20 cellular contexts compared by ENCODE assay signal in genomic region chr16:70370924-70371323, GRCh38. TPM values are rescaled to one million over a fixed set of nuclear protein-coding genes. Genes with fewer than 3 reads are reported as not detected.
DNase-seq lines count a peak whose midpoint lies in the region; ATAC-seq and TF ChIP-seq lines count a peak whose summit lies in the region.
"Had no signal": no experiment of that assay in that cellular context is flagged by ENCODE, and none has a peak within 500 bp of the region (broad histone marks: within the 10 kb centered on the region; RNA-seq: fewer than 3 reads in every experiment).

No MANE protein-coding gene starts in this region.

- H3K4me1 Mint-ChIP-seq in activated CD8-positive, alpha-beta T cell treated with anti-CD3 and anti-CD28 coated beads, Interleukin-2, amount 10 ng/mL, durations not matched to agents 7 days and 5 days (ENCODE audit: low read depth): peaks cover 5% of the 10 kb centered on the region
- peaks cover 2% of the 10 kb centered on the region for H3K4me1 Mint-ChIP-seq in activated CD8-positive, alpha-beta T cell treated with anti-CD3 and anti-CD28 coated beads for 36 hours (ENCODE audit: low read depth)
- H3K4me1 Mint-ChIP-seq in T-cell (peaks cover 6 to 9% (median 7%) of the 10 kb centered on the region in 3 donors), endothelial cell (ENCODE audit: unreplicated experiment) (no peaks in the 10 kb centered on the region)
- H3K4me1 Mint-ChIP-seq in stimulated activated memory B cell treated with anti-CD40 and anti-IgM and Interleukin-4, amounts not matched to agents 10 μg/mL and 1 μg/mL and 100 μg/mL, for 72 hours: peaks cover 5% of the 10 kb centered on the region
- H3K4me1 Mint-ChIP-seq: B cell had no signal

- H3K36me3 Mint-ChIP-seq in activated CD8-positive, alpha-beta T cell treated with anti-CD3 and anti-CD28 coated beads, Interleukin-2, amount 10 ng/mL, durations not matched to agents 7 days and 5 days (ENCODE audit: low read depth): peaks cover 50% of the 10 kb centered on the region
- H3K36me3 Mint-ChIP-seq in activated CD8-positive, alpha-beta T cell treated with anti-CD3 and anti-CD28 coated beads for 36 hours (ENCODE audit: low read depth): peaks cover 50% of the 10 kb centered on the region
- H3K36me3 Mint-ChIP-seq in T-cell: peaks cover 36% of the 10 kb centered on the region
- H3K36me3 Mint-ChIP-seq in endothelial cell (ENCODE audit: low read depth, unreplicated experiment): peaks cover 35% of the 10 kb centered on the region
- H3K36me3 Mint-ChIP-seq in stimulated activated memory B cell treated with anti-CD40 and anti-IgM and Interleukin-4, amounts not matched to agents 10 μg/mL and 1 μg/mL and 100 μg/mL, for 72 hours: peaks cover 60% of the 10 kb centered on the region
- H3K36me3 Mint-ChIP-seq: IgD-negative memory B cell had no signal

- H3K4me3 Mint-ChIP-seq in activated CD8-positive, alpha-beta T cell treated with anti-CD3 and anti-CD28 coated beads, Interleukin-2, amount 10 ng/mL, durations not matched to agents 7 days and 5 days: no peak overlapping the region
- no peak overlapping the region for H3K4me3 Mint-ChIP-seq in activated CD8-positive, alpha-beta T cell treated with anti-CD3 and anti-CD28 coated beads for 36 hours
- no peak overlapping the region for H3K4me3 Mint-ChIP-seq in T-cell
- peak overlapping the region; percentile 57 for H3K4me3 Mint-ChIP-seq in endothelial cell (ENCODE audit: unreplicated experiment)
- no peak overlapping the region for H3K4me3 Mint-ChIP-seq in stimulated activated memory B cell treated with anti-CD40 and anti-IgM and Interleukin-4, amounts not matched to agents 10 μg/mL and 1 μg/mL and 100 μg/mL, for 72 hours
- H3K4me3 Mint-ChIP-seq: B cell had no signal

- CTCF ChIA-PET in activated CD8-positive, alpha-beta T cell treated with anti-CD3 and anti-CD28 coated beads, Interleukin-2, amount 10 ng/mL, durations not matched to agents 7 days and 5 days (lab: Charles Lee): interaction anchor here (3.3 kb wide), 1 partner anchor 283 kb away, joined by 26 read pairs; no protein-coding TSS in a partner anchor
- CTCF ChIA-PET in activated CD8-positive, alpha-beta T cell treated with anti-CD3 and anti-CD28 coated beads for 36 hours (lab: Charles Lee): no interaction called here
- CTCF ChIA-PET in T-cell (lab: Charles Lee): no interaction called here

- no peak for DNase-seq in activated CD8-positive, alpha-beta T cell treated with anti-CD3 and anti-CD28 coated beads, Interleukin-2, amount 10 ng/mL, durations not matched to agents 7 days and 5 days
- DNase-seq in activated CD8-positive, alpha-beta T cell treated with anti-CD3 and anti-CD28 coated beads for 36 hours: no peak
- DNase-seq in T-cell (no peak), endothelial cell (ENCODE audit: low spot score) (no peak), NCI-H82 (lab: John Stamatoyannopoulos, UW) (no peak)
- DNase-seq: CD8-positive, alpha-beta memory T cell; DMS 273 treated with DMSO at 0.1 percent for 48 hours; DMS79 treated with DMSO at 0.1 percent for 48 hours; GF-D8; NCI-H1048; NCI-H1694; NCI-H2029 treated with DMSO at 0.1 percent for 48 hours; NCI-H446 treated with DMSO at 0.1 percent for 48 hours; NCI-H526; RPMI8226; SHP77 had no signal

- H3K9me3 Mint-ChIP-seq in activated CD8-positive, alpha-beta T cell treated with anti-CD3 and anti-CD28 coated beads, Interleukin-2, amount 10 ng/mL, durations not matched to agents 7 days and 5 days (ENCODE audit: insufficient read depth): no peaks in the 10 kb centered on the region
- no peaks in the 10 kb centered on the region for H3K9me3 Mint-ChIP-seq in activated CD8-positive, alpha-beta T cell treated with anti-CD3 and anti-CD28 coated beads for 36 hours
- no peaks in the 10 kb centered on the region for H3K9me3 Mint-ChIP-seq in T-cell
- no peaks in the 10 kb centered on the region for H3K9me3 Mint-ChIP-seq in endothelial cell (ENCODE audit: unreplicated experiment)
- H3K9me3 Mint-ChIP-seq in stimulated activated memory B cell treated with anti-CD40 and anti-IgM and Interleukin-4, amounts not matched to agents 10 μg/mL and 1 μg/mL and 100 μg/mL, for 72 hours: no peaks in the 10 kb centered on the region
- H3K9me3 Mint-ChIP-seq: CD8-positive, alpha-beta memory T cell; IgD-negative memory B cell had no signal

- no peak for ATAC-seq in activated CD8-positive, alpha-beta T cell treated with anti-CD3 and anti-CD28 coated beads, Interleukin-2, amount 10 ng/mL, durations not matched to agents 7 days and 5 days
- ATAC-seq in activated CD8-positive, alpha-beta T cell treated with anti-CD3 and anti-CD28 coated beads for 36 hours: no peak
- ATAC-seq in T-cell (replicated peaks in 1 of 4) (no peak), GM19324 (IDR thresholded peaks at IDR 0.05; ENCODE audit: low FRiP score, unreplicated experiment) (no peak)
- ATAC-seq in stimulated activated memory B cell treated with anti-CD40 and anti-IgM and Interleukin-4, amounts not matched to agents 10 μg/mL and 1 μg/mL and 100 μg/mL, for 72 hours: no peak

- intact Hi-C loops in activated CD8-positive, alpha-beta T cell treated with anti-CD3 and anti-CD28 coated beads for 36 hours (cut with micrococcal nuclease): no loop called here

- no peak for TF ChIP-seq CTCF in activated CD8-positive, alpha-beta T cell treated with anti-CD3 and anti-CD28 coated beads for 36 hours (IDR thresholded peaks at IDR 0.05)
- TF ChIP-seq CTCF in endothelial cell (IDR thresholded peaks at IDR 0.05; ENCODE audit: unreplicated experiment): no peak

- H3K27me3 Mint-ChIP-seq in activated CD8-positive, alpha-beta T cell treated with anti-CD3 and anti-CD28 coated beads, Interleukin-2, amount 10 ng/mL, durations not matched to agents 7 days and 5 days (ENCODE audit: low read depth): no peaks in the 10 kb centered on the region
- H3K27me3 Mint-ChIP-seq in activated CD8-positive, alpha-beta T cell treated with anti-CD3 and anti-CD28 coated beads for 36 hours: no peaks in the 10 kb centered on the region
- H3K27me3 Mint-ChIP-seq in T-cell: no peaks in the 10 kb centered on the region
- peaks cover 8% of the 10 kb centered on the region for H3K27me3 Mint-ChIP-seq in endothelial cell (ENCODE audit: unreplicated experiment)
- H3K27me3 Mint-ChIP-seq in stimulated activated memory B cell treated with anti-CD40 and anti-IgM and Interleukin-4, amounts not matched to agents 10 μg/mL and 1 μg/mL and 100 μg/mL, for 72 hours: no peaks in the 10 kb centered on the region
- H3K27me3 Mint-ChIP-seq: B cell; CD8-positive, alpha-beta memory T cell; IgD-negative memory B cell had no signal

- POLR2A ChIA-PET in activated CD8-positive, alpha-beta T cell treated with anti-CD3 and anti-CD28 coated beads, Interleukin-2, amount 10 ng/mL, durations not matched to agents 7 days and 5 days (lab: Charles Lee): no interaction called here
- POLR2A ChIA-PET in activated CD8-positive, alpha-beta T cell treated with anti-CD3 and anti-CD28 coated beads for 36 hours (lab: Charles Lee): no interaction called here
- POLR2A ChIA-PET in T-cell (lab: Charles Lee): no interaction called here

- peak overlapping the region; percentile 55 for H3K27ac Mint-ChIP-seq in activated CD8-positive, alpha-beta T cell treated with anti-CD3 and anti-CD28 coated beads, Interleukin-2, amount 10 ng/mL, durations not matched to agents 7 days and 5 days
- H3K27ac Mint-ChIP-seq in activated CD8-positive, alpha-beta T cell treated with anti-CD3 and anti-CD28 coated beads for 36 hours: no peak overlapping the region
- H3K27ac Mint-ChIP-seq in T-cell: peak overlapping the region; percentile 8 to 28
- no peak overlapping the region for H3K27ac Mint-ChIP-seq in endothelial cell (ENCODE audit: unreplicated experiment)
- peak overlapping the region; percentile 53 for H3K27ac Mint-ChIP-seq in stimulated activated memory B cell treated with anti-CD40 and anti-IgM and Interleukin-4, amounts not matched to agents 10 μg/mL and 1 μg/mL and 100 μg/mL, for 72 hours

RNA-seq across cellular contexts. Expression of gene DDX19A, which starts 24.2 kb away (rescaled TPM):
- total RNA-seq in activated CD8-positive, alpha-beta T cell treated with anti-CD3 and anti-CD28 coated beads, Interleukin-2, amount 10 ng/mL, durations not matched to agents 7 days and 5 days: 10 to 100 TPM; 38.1 to 38.7 TPM
- 10 to 100 TPM; 45.5 to 47.2 TPM for total RNA-seq in activated CD8-positive, alpha-beta T cell treated with anti-CD3 and anti-CD28 coated beads for 36 hours
- total RNA-seq in T-cell (10 to 100 TPM; 41.8 to 56.4 (median 49.4) TPM), endothelial cell (ENCODE audit: unreplicated experiment) (35.3 TPM)

Comparison
In these comparisons a context has a peak if more than half of its experiments do, and no peak if none do; other contexts are left out.
1. H3K27ac Mint-ChIP-seq: peak in activated CD8-positive, alpha-beta T cell treated with anti-CD3 and anti-CD28 coated beads, Interleukin-2, amount 10 ng/mL, durations not matched to agents 7 days and 5 days (single experiment), T-cell (2 of 2) and stimulated activated memory B cell treated with anti-CD40 and anti-IgM and Interleukin-4, amounts not matched to agents 10 μg/mL and 1 μg/mL and 100 μg/mL, for 72 hours (single experiment); none in activated CD8-positive, alpha-beta T cell treated with anti-CD3 and anti-CD28 coated beads for 36 hours (single experiment) and endothelial cell (single experiment).